Comparison of ENCODE assay signal across 13 cellular contexts in genomic region chr20:58634818-58635665, GRCh38. TPM values are rescaled to one million over a fixed set of nuclear protein-coding genes. Genes with fewer than 3 reads are reported as not detected.
A peak's percentile ranks its signal among the peaks of the same experiment; 100 is the strongest.
DNase-seq lines count a peak whose midpoint lies in the region; ATAC-seq and TF ChIP-seq lines count a peak whose summit lies in the region.
"Had no signal": no experiment of that assay in that cellular context is flagged by ENCODE, and none has a peak within 500 bp of the region (broad histone marks: within the 10 kb centered on the region; RNA-seq: fewer than 3 reads in every experiment).

No MANE protein-coding gene starts in this region.

- no peaks in the 10 kb centered on the region for H3K9me3 Mint-ChIP-seq in activated CD4-positive, alpha-beta T cell treated with anti-CD3 and anti-CD28 coated beads, Interleukin-2, amount 10 ng/mL, durations not matched to agents 24 days and 14 days

- in situ Hi-C loops in GM13976 (cut with MboI; ENCODE audit: low sequenced_read_pairs, unreplicated experiment) = loop anchor here (25.0 kb wide), 1 partner anchor 398 kb away; the partner anchor contains the start of gene ANKRD60

- peaks cover 13% of the 10 kb centered on the region for H3K4me1 Mint-ChIP-seq in activated CD4-positive, alpha-beta T cell treated with anti-CD3 and anti-CD28 coated beads, Interleukin-2, amount 10 ng/mL, durations not matched to agents 24 days and 14 days

- H3K27me3 ChIP-seq in gastroesophageal sphincter = no peaks in the 10 kb centered on the region
- H3K27me3 ChIP-seq: adrenal gland had no signal

- H3K36me3 ChIP-seq in gastroesophageal sphincter = no peaks in the 10 kb centered on the region
- H3K36me3 ChIP-seq: adrenal gland, lower lobe of right lung had no signal

- H3K27ac ChIP-seq in gastroesophageal sphincter = peak overlapping the region in 2 of 4 donors; percentile 39 to 57
- H3K27ac ChIP-seq: adrenal gland, lower lobe of right lung, SK-N-MC had no signal

- ATAC-seq in gastroesophageal sphincter (peak; percentile 19), GM18517 (IDR thresholded peaks at IDR 0.05; ENCODE audit: unreplicated experiment) (no peak)

- H3K4me1 ChIP-seq in gastroesophageal sphincter = peaks cover 0 to 18% (median 0%) of the 10 kb centered on the region in 3 donors
- H3K4me1 ChIP-seq: adrenal gland, lower lobe of right lung had no signal

- no peak for TF ChIP-seq POLR2A in gastroesophageal sphincter (IDR thresholded peaks at IDR 0.05)

- WGBS in gastroesophageal sphincter (ENCODE audit: low coverage in 1 of 2), 2 donors = 70 to 96% methylated on average over 4 to 7 of the region's 28 CpGs

- no peak overlapping the region for H3K4me3 ChIP-seq in gastroesophageal sphincter
- H3K4me3 ChIP-seq: adrenal gland, lower lobe of right lung, SK-N-MC, skin epidermis had no signal

- no peaks in the 10 kb centered on the region for H3K9me3 ChIP-seq in gastroesophageal sphincter
- H3K9me3 ChIP-seq: adrenal gland, lower lobe of right lung had no signal

- H3K4me3 Mint-ChIP-seq in activated CD4-positive, alpha-beta T cell treated with anti-CD3 and anti-CD28 coated beads, Interleukin-2, amount 10 ng/mL, durations not matched to agents 24 days and 14 days = peak overlapping the region; percentile 26

- TF ChIP-seq CTCF in GM13976 (IDR thresholded peaks at IDR 0.05; ENCODE audit: borderline replicate concordance, control extremely low read depth, extremely low read depth, insufficient read depth, missing control alignments) (no peak), gastroesophageal sphincter (IDR thresholded peaks at IDR 0.05) (no peak)

- DNase-seq in GM13976 (ENCODE audit: low spot score) = peak; percentile 69
- no peak for DNase-seq in activated CD4-positive, alpha-beta T cell treated with anti-CD3 and anti-CD28 coated beads, Interleukin-2, amount 10 ng/mL, durations not matched to agents 24 days and 14 days
- peak; percentile 42 to 49 for DNase-seq in stimulated activated CD8-positive, alpha-beta memory T cell treated with anti-CD3 and anti-CD28 coated beads, Interleukin-15, amount 100 ng/mL, for 4 hours (ENCODE audit: low read depth in 2 of 2)
- DNase-seq in effector CD8-positive, alpha-beta T cell (lab: John Stamatoyannopoulos, UW) = no peak
- DNase-seq in hippocampal formation (lab: John Stamatoyannopoulos, UW) = no peak
- no peak for DNase-seq in NCI-H128 (lab: John Stamatoyannopoulos, UW; ENCODE audit: unreplicated experiment)
- DNase-seq: adrenal gland, lower lobe of right lung, NCI-H2081 had no signal

- intact Hi-C loops in activated CD4-positive, alpha-beta T cell treated with anti-CD3 and anti-CD28 coated beads, Interleukin-2, amount 10 ng/mL, durations not matched to agents 24 days and 14 days (cut with micrococcal nuclease) = loop anchor here (1.0 to 10.0 kb wide), 2 partner anchors 16 to 150 kb away; partner anchors contain the start of gene STX16

- TF ChIP-seq EP300 in gastroesophageal sphincter (IDR thresholded peaks at IDR 0.05) = no peak

- H3K36me3 Mint-ChIP-seq in activated CD4-positive, alpha-beta T cell treated with anti-CD3 and anti-CD28 coated beads, Interleukin-2, amount 10 ng/mL, durations not matched to agents 24 days and 14 days (ENCODE audit: low read depth) = no peaks in the 10 kb centered on the region

- peaks cover 12% of the 10 kb centered on the region for H3K27me3 Mint-ChIP-seq in activated CD4-positive, alpha-beta T cell treated with anti-CD3 and anti-CD28 coated beads, Interleukin-2, amount 10 ng/mL, durations not matched to agents 24 days and 14 days

- H3K27ac Mint-ChIP-seq in activated CD4-positive, alpha-beta T cell treated with anti-CD3 and anti-CD28 coated beads, Interleukin-2, amount 10 ng/mL, durations not matched to agents 24 days and 14 days = peak overlapping the region; percentile 74

RNA-seq across cellular contexts. Expression of gene STX16, which starts 16.0 kb away (rescaled TPM):
- 106 and 110 TPM in 2 replicates for total RNA-seq in activated CD4-positive, alpha-beta T cell treated with anti-CD3 and anti-CD28 coated beads, Interleukin-2, amount 10 ng/mL, durations not matched to agents 24 days and 14 days
- 10 to 100 TPM; 26.1 to 90.4 (median 47.8) TPM for total RNA-seq in gastroesophageal sphincter

RNA-seq across cellular contexts. Expression of gene NPEPL1, which starts 57.6 kb away (rescaled TPM):
- total RNA-seq in activated CD4-positive, alpha-beta T cell treated with anti-CD3 and anti-CD28 coated beads, Interleukin-2, amount 10 ng/mL, durations not matched to agents 24 days and 14 days = 22.3 and 23.1 TPM in 2 replicates
- 10 to 100 TPM; 24.3 to 57.3 (median 36.9) TPM for total RNA-seq in gastroesophageal sphincter

Comparison
In these comparisons a context has a peak if more than half of its experiments do, and no peak if none do; other contexts are left out.
1. DNase-seq: peak in GM13976 (single experiment) and stimulated activated CD8-positive, alpha-beta memory T cell treated with anti-CD3 and anti-CD28 coated beads, Interleukin-15, amount 100 ng/mL, for 4 hours (2 of 2); none in activated CD4-positive, alpha-beta T cell treated with anti-CD3 and anti-CD28 coated beads, Interleukin-2, amount 10 ng/mL, durations not matched to agents 24 days and 14 days (single experiment), effector CD8-positive, alpha-beta T cell (single experiment), hippocampal formation (0 of 2) and NCI-H128 (single experiment).